Comparison of ENCODE assay signal across 25 cellular contexts in the genomic region with DNA sequence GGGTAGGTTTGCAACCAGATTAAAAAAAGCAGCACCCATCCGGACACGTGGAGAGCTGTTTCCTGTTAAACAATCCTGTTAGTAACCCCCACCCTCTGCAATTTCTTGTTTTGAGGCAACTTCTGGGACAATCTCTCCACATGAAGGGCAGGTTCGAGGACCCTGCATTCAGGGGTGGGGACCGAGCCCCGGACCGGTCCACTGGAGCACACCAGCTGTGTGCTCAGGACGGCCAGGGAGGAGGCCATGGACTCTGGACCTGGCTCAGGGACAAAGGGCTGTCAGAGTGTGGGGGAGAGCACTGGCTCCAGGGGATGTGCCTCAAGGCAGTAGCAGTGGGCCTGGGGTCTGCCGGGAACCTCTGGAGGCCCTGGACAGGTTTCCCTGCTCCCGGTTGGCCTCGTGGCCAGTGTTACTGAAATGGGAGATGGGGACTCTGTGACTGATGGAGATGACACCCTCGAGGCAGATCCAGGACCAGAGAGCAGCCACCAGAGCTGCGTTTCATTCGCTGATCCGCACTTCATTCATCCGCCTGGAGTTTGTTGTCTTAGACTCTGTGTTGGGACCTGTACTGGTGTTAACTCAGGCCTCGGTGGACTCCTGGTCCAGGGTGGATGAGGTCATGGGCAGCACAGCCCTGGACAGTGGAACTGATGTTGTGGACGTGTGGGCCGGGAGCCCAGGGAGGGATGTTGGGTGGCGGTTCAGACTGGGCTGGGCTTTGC. TPM values are rescaled to one million over a fixed set of nuclear protein-coding genes. Genes with fewer than 3 reads are reported as not detected.
DNase-seq lines count a peak whose midpoint lies in the region; FAIRE-seq and TF ChIP-seq lines count a peak whose summit lies in the region.
"Had no signal": no experiment of that assay in that cellular context is flagged by ENCODE, and none has a peak within 500 bp of the region (broad histone marks: within the 10 kb centered on the region; RNA-seq: fewer than 3 reads in every experiment).

No MANE protein-coding gene starts in this region.

- no peaks in the 10 kb centered on the region for H3K79me2 ChIP-seq in H1 (ENCODE audit: control insufficient read depth in 1 of 2, insufficient read depth in 2 of 2, low read length in 2 of 2)

- TF ChIP-seq CTCF in C4-2B (conservative IDR thresholded peaks at IDR 0.05) (no peak), H1 (IDR thresholded peaks at IDR 0.05; ENCODE audit: control extremely low read depth in 1 of 3, insufficient read depth in 1 of 3, low read depth in 1 of 3, low read length in 3 of 3) (no peak), nephron progenitor cell (IDR thresholded peaks at IDR 0.05) (no peak), spleen (IDR thresholded peaks at IDR 0.05 in 8 of 11, conservative IDR thresholded peaks at IDR 0.05 in 3 of 11) (no peak)

- no peak overlapping the region for H2BK120ac ChIP-seq in H1 (replicated peaks; ENCODE audit: low read depth, low read length)

- H3K36me3 Mint-ChIP-seq in IgD-negative memory B cell (peaks cover 2% of the 10 kb centered on the region), nephron progenitor cell (ENCODE audit: low read depth) (no peaks in the 10 kb centered on the region)
- H3K36me3 Mint-ChIP-seq: activated naive CD4-positive, alpha-beta T cell treated with anti-CD3 and anti-CD28 coated beads, Interleukin-2, amount 50 U/mL, for 24 hours; immature natural killer cell had no signal

- TF ChIP-seq RAD21 in H1 (IDR thresholded peaks at IDR 0.05 in 1 of 2, conservative IDR thresholded peaks at IDR 0.05 in 1 of 2; ENCODE audit: low read depth in 2 of 2, low read length in 2 of 2), result no peak

- H3K9me3 Mint-ChIP-seq in IgD-negative memory B cell (no peaks in the 10 kb centered on the region), nephron progenitor cell (peaks cover 6% of the 10 kb centered on the region)
- H3K9me3 Mint-ChIP-seq: activated naive CD4-positive, alpha-beta T cell treated with anti-CD3 and anti-CD28 coated beads, Interleukin-2, amount 50 U/mL, for 24 hours; immature natural killer cell had no signal

- no peaks in the 10 kb centered on the region for H3K79me1 ChIP-seq in H1 (ENCODE audit: low read depth, low read length)

- H3K4me1 ChIP-seq in H1 (replicated peaks in 1 of 4; ENCODE audit: control insufficient read depth in 3 of 4, insufficient read depth in 4 of 4, low read length in 3 of 4) (peaks cover 0 to 13% (median 7%) of the 10 kb centered on the region in 4 experiments; a peak in 5 of 7 replicates), spleen (peaks cover 11 to 38% (median 25%) of the 10 kb centered on the region in 6 donors)

- CTCF ChIA-PET in H1 (lab: Charles Lee; ENCODE audit: partially characterized antibody), result interaction anchor here (0.6 kb wide), 1 partner anchor 314 kb away, joined by 3 read pairs; no protein-coding TSS in a partner anchor

- H3K4me3 ChIP-seq in H1 (ENCODE audit: extremely low read depth in 1 of 4, insufficient read depth in 2 of 4, low read depth in 3 of 4, low read length in 4 of 4) (no peak overlapping the region), spleen (no peak overlapping the region)
- H3K4me3 ChIP-seq: body of pancreas, heart right ventricle, lung, stomach had no signal

- H3K36me3 ChIP-seq in H1 (ENCODE audit: control insufficient read depth in 2 of 4, insufficient read depth in 4 of 4, low read length in 3 of 4) (no peaks in the 10 kb centered on the region), spleen (no peaks in the 10 kb centered on the region)
- H3K36me3 ChIP-seq: heart right ventricle, stomach had no signal

- no peak for TF ChIP-seq POLR2A in H1 (IDR thresholded peaks at IDR 0.05; ENCODE audit: control extremely low read depth in 1 of 2, low read depth in 2 of 2, low read length in 2 of 2)
- TF ChIP-seq POLR2A in spleen (IDR thresholded peaks at IDR 0.05), result no peak

- H3K4me2 ChIP-seq in H1 (ENCODE audit: insufficient read depth in 1 of 2, low read depth in 2 of 2, low read length in 2 of 2), result no peak overlapping the region

- FAIRE-seq in H1 (lab: Jason Lieb, UNC), result no peak
- FAIRE-seq: colon, G401.6, H54, RCC 7860 had no signal

- H3K23me2 ChIP-seq in H1 (ENCODE audit: low read depth, low read length), result peaks cover 6% of the 10 kb centered on the region; the same call in 1 of the 2 replicates

- H2AK5ac ChIP-seq in H1 (ENCODE audit: low read depth, low read length), result no peak overlapping the region

- peaks cover 0 to 10% of the 10 kb centered on the region in 2 experiments for H4K20me1 ChIP-seq in H1 (replicated peaks in 1 of 2; ENCODE audit: control insufficient read depth in 1 of 2, insufficient read depth in 2 of 2, low read length in 2 of 2)

- DNase-seq in H1 (ENCODE audit: low read depth in 1 of 2, low spot score in 2 of 2) (no peak), nephron progenitor cell (no peak), spleen (no peak), NCI-H187 treated with DMSO at 0.1 percent for 48 hours (lab: John Stamatoyannopoulos, UW) (no peak), kidney glomerular epithelial cell (lab: John Stamatoyannopoulos, UW) (no peak), NCI-H82 treated with DMSO at 0.1 percent for 48 hours (lab: John Stamatoyannopoulos, UW; ENCODE audit: unreplicated experiment) (no peak)
- DNase-seq: activated CD4-positive, alpha-beta T cell treated with anti-CD3 and anti-CD28 coated beads for 4 hours; activated CD8-positive, alpha-beta memory T cell treated with anti-CD3 and anti-CD28 coated beads, Interleukin-2, amount 50 U/mL, for 4 hours; DMS 273 treated with DMSO at 0.1 percent for 48 hours; heart right ventricle; immature natural killer cell; MM.1S; NCI-H1694; stimulated activated CD4-positive, alpha-beta T cell treated with anti-CD3 and anti-CD28 coated beads, Interleukin-2, amount 100 ng/mL, for 48 hours; stomach had no signal

- no peak overlapping the region for H4K91ac ChIP-seq in H1 (replicated peaks; ENCODE audit: insufficient read length, low read length)

- no peak overlapping the region; a peak in 1 of 7 replicates for H3K9ac ChIP-seq in H1 (replicated peaks in 1 of 4; ENCODE audit: extremely low read depth in 1 of 4, low read depth in 3 of 4, low read length in 3 of 4)

- no peak overlapping the region for H3K56ac ChIP-seq in H1 (replicated peaks; ENCODE audit: insufficient read length, low read depth, low read length)

- H3K4ac ChIP-seq in H1 (replicated peaks; ENCODE audit: insufficient read length, low read depth, low read length), result no peak overlapping the region

- H4K8ac ChIP-seq in H1 (ENCODE audit: extremely low read depth, insufficient read depth, low read length), result no peak overlapping the region; the same call in 1 of the 2 replicates

- intact Hi-C loops in spleen (cut with DNase I; ENCODE audit: low total_unique reads), result loop anchor here (10.0 kb wide), 1 partner anchor 72 kb away; no protein-coding TSS in a partner anchor

- H3K4me3 Mint-ChIP-seq in IgD-negative memory B cell, result peak overlapping the region in 2 of 4 donors; percentile 54 to 78
- no peak overlapping the region for H3K4me3 Mint-ChIP-seq in nephron progenitor cell

- H3K27me3 ChIP-seq in H1 (replicated peaks in 1 of 4; ENCODE audit: control insufficient read depth in 3 of 4, extremely low read depth in 1 of 4, insufficient read depth in 3 of 4, low read length in 3 of 4) (peaks cover 4 to 34% (median 22%) of the 10 kb centered on the region in 4 experiments; a peak in 6 of 7 replicates), spleen (replicated peaks in 1 of 7) (peaks cover 5 to 87% (median 43%) of the 10 kb centered on the region in 7 donors)

- H2BK5ac ChIP-seq in H1 (ENCODE audit: low read depth, low read length), result no peak overlapping the region

- no peak overlapping the region for H3K18ac ChIP-seq in H1 (ENCODE audit: extremely low read depth, low read length)

- peak overlapping the region; percentile 35; the same call in 1 of the 2 replicates for H2BK12ac ChIP-seq in H1 (ENCODE audit: low read depth, low read length)

- POLR2A ChIA-PET in H1 (lab: Charles Lee; ENCODE audit: partially characterized antibody), result interaction anchor here (1.5 to 2.7 kb wide), 3 partner anchors 8 to 13 kb away, joined by 3 to 18 read pairs (median 15); no protein-coding TSS in a partner anchor

- 88% methylated on average over 19 of the region's 19 CpGs; no CpG with 5 or more reads in 1 of the 2 experiments for WGBS in H1 (ENCODE audit: extremely low coverage in 1 of 2, insufficient coverage in 1 of 2, insufficient read length in 1 of 2, insufficient replicate concordance in 2 of 2, low coverage in 1 of 2, low lambda C conversion rate in 2 of 2, missing lambda C conversion rate in 1 of 2), 2 experiments
- WGBS in spleen, 5 donors, result 60 to 72% (median 70%) methylated on average over 14 to 19 of the region's 19 CpGs

- peaks cover 8 to 11% (median 8%) of the 10 kb centered on the region in 3 donors for H3K4me1 Mint-ChIP-seq in IgD-negative memory B cell
- H3K4me1 Mint-ChIP-seq in nephron progenitor cell, result peaks cover 28% of the 10 kb centered on the region

- H3K27ac ChIP-seq in C4-2B (peak overlapping the region; percentile 23; the same call in 1 of the 2 replicates), H1 (ENCODE audit: low read depth, low read length) (no peak overlapping the region), spleen (no peak overlapping the region)
- H3K27ac ChIP-seq: body of pancreas, heart right ventricle, stomach had no signal

- H3K9me3 ChIP-seq in H1 (ENCODE audit: insufficient read depth in 2 of 2, low read depth in 1 of 2, low read length in 1 of 2), result no peaks in the 10 kb centered on the region
- no peaks in the 10 kb centered on the region for H3K9me3 ChIP-seq in spleen
- H3K9me3 ChIP-seq: body of pancreas, heart right ventricle, stomach had no signal

- no peak overlapping the region for H2AFZ ChIP-seq in H1 (ENCODE audit: low read length)

- no peak overlapping the region for H3K23ac ChIP-seq in H1 (ENCODE audit: insufficient read length)

- no peak for TF ChIP-seq EP300 in H1 (IDR thresholded peaks at IDR 0.05; ENCODE audit: borderline replicate concordance in 1 of 2, low read depth in 2 of 2, low read length in 2 of 2)

- peak overlapping the region; percentile 47 to 73 (median 59) for H3K27ac Mint-ChIP-seq in IgD-negative memory B cell
- H3K27ac Mint-ChIP-seq in nephron progenitor cell, result peak overlapping the region; percentile 54
- H3K27ac Mint-ChIP-seq: activated naive CD4-positive, alpha-beta T cell treated with anti-CD3 and anti-CD28 coated beads, Interleukin-2, amount 50 U/mL, for 24 hours had no signal

- peaks cover 10% of the 10 kb centered on the region for H3K27me3 Mint-ChIP-seq in IgD-negative memory B cell
- H3K27me3 Mint-ChIP-seq in nephron progenitor cell (ENCODE audit: low read depth, poor library complexity), result peaks cover 39% of the 10 kb centered on the region

- no peak overlapping the region for H4K5ac ChIP-seq in H1 (ENCODE audit: insufficient read length, low read depth, low read length)

- no peak overlapping the region for H2BK15ac ChIP-seq in H1 (ENCODE audit: low read length)

- no peak overlapping the region for H3K14ac ChIP-seq in H1 (ENCODE audit: insufficient read length)

- no peak overlapping the region for H2BK20ac ChIP-seq in H1 (ENCODE audit: low read length)

RNA-seq across cellular contexts. Expression of a gene that starts 2.9 kb away (rescaled TPM):
- polyA plus RNA-seq in IgD-negative memory B cell, result not detected
- 21.7 and 23.7 TPM in 2 replicates for total RNA-seq in H1 (2021; fragmentation: NEBNext Ultra II Directional; extraction: Animal tissue kit (Norgen Biotek cat#: 25700))
- 10.0 and 17.2 TPM in 2 replicates for polyA plus RNA-seq in H1 (2011; rRNA removed)
- 14.5 TPM for polyA plus RNA-seq in H1 (2011; cell fraction: cytosol; rRNA removed)
- polyA plus RNA-seq in H1 (2011; cell fraction: nucleus; rRNA removed), result 64.5 TPM
- polyA plus RNA-seq in H1 (2012, experiment 1 of 2), result 18.4 to 21.5 TPM (median 20.9 TPM) in 4 replicates
- 9.1 TPM for polyA plus RNA-seq in H1 (2012, experiment 2 of 2)
- 11.5 TPM for polyA plus RNA-seq in H1 (2013, experiment 1 of 2)
- 11.1 TPM for polyA plus RNA-seq in H1 (2013, experiment 2 of 2)
- polyA minus RNA-seq in H1 (2011; rRNA and poly(A)+ RNA removed), result 6.3 and 6.8 TPM in 2 replicates
- polyA minus RNA-seq in H1 (2011; cell fraction: cytosol; rRNA and poly(A)+ RNA removed), result 10.2 TPM
- polyA minus RNA-seq in H1 (2011; cell fraction: nucleus; rRNA and poly(A)+ RNA removed), result 9.5 TPM
- 1 to 10 TPM in 3 of 7 donors, under 1 TPM in 3, not detected in 1; 0.37 to 2.2 (median 1.0) TPM for total RNA-seq in spleen
- 1 to 10 TPM; 2.9 to 4.3 (median 3.7) TPM for polyA plus RNA-seq in spleen

RNA-seq across cellular contexts. Expression of a gene that starts 12.2 kb away (rescaled TPM):
- polyA plus RNA-seq in IgD-negative memory B cell, result 6,684 TPM
- total RNA-seq in H1 (2021; fragmentation: NEBNext Ultra II Directional; extraction: Animal tissue kit (Norgen Biotek cat#: 25700)), result 2,162 and 2,205 TPM in 2 replicates
- 7,384 and 8,839 TPM in 2 replicates for polyA plus RNA-seq in H1 (2011; rRNA removed)
- 6,622 TPM for polyA plus RNA-seq in H1 (2011; cell fraction: cytosol; rRNA removed)
- 4,056 TPM for polyA plus RNA-seq in H1 (2011; cell fraction: nucleus; rRNA removed)
- polyA plus RNA-seq in H1 (2012, experiment 1 of 2), result 2,424 to 3,736 TPM (median 3,320 TPM) in 4 replicates
- 5,566 TPM for polyA plus RNA-seq in H1 (2012, experiment 2 of 2)
- 2,736 TPM for polyA plus RNA-seq in H1 (2013, experiment 1 of 2)
- polyA plus RNA-seq in H1 (2013, experiment 2 of 2), result 2,737 TPM
- polyA minus RNA-seq in H1 (2011; rRNA and poly(A)+ RNA removed), result 403 and 524 TPM in 2 replicates
- polyA minus RNA-seq in H1 (2011; cell fraction: cytosol; rRNA and poly(A)+ RNA removed), result 1,899 TPM
- polyA minus RNA-seq in H1 (2011; cell fraction: nucleus; rRNA and poly(A)+ RNA removed), result 1,945 TPM
- 1,000 to 10,000 TPM; 2,154 to 6,842 (median 2,799) TPM for total RNA-seq in spleen
- polyA plus RNA-seq in spleen, result over 10,000 TPM; 13,171 to 16,278 (median 14,011) TPM

RNA-seq across cellular contexts. Expression of a gene that starts 40.8 kb away (rescaled TPM):
- not detected for polyA plus RNA-seq in IgD-negative memory B cell
- 2.5 and 3.1 TPM in 2 replicates for total RNA-seq in H1 (2021; fragmentation: NEBNext Ultra II Directional; extraction: Animal tissue kit (Norgen Biotek cat#: 25700))
- polyA plus RNA-seq in H1 (2011; rRNA removed), result 2.8 and 3.9 TPM in 2 replicates
- 3.1 TPM for polyA plus RNA-seq in H1 (2011; cell fraction: cytosol; rRNA removed)
- 12.5 TPM for polyA plus RNA-seq in H1 (2011; cell fraction: nucleus; rRNA removed)
- polyA plus RNA-seq in H1 (2012, experiment 1 of 2), result 0.73 to 2.7 TPM (median 2.0 TPM) in 4 replicates
- polyA plus RNA-seq in H1 (2012, experiment 2 of 2), result 1.3 TPM
- polyA plus RNA-seq in H1 (2013, experiment 1 of 2), result 5.7 TPM
- polyA plus RNA-seq in H1 (2013, experiment 2 of 2), result 5.7 TPM
- 1.1 and 1.7 TPM in 2 replicates for polyA minus RNA-seq in H1 (2011; rRNA and poly(A)+ RNA removed)
- 0.73 TPM for polyA minus RNA-seq in H1 (2011; cell fraction: cytosol; rRNA and poly(A)+ RNA removed)
- polyA minus RNA-seq in H1 (2011; cell fraction: nucleus; rRNA and poly(A)+ RNA removed), result 1.6 TPM
- 10 to 100 TPM in 1 of 7 donors, 1 to 10 TPM in 5, under 1 TPM in 1; 0.57 to 39.5 (median 4.0) TPM for total RNA-seq in spleen
- 1 to 10 TPM in 1 of 3 donors, under 1 TPM in 2; 0.33 to 2.0 (median 0.83) TPM for polyA plus RNA-seq in spleen
- total RNA-seq: heart right ventricle had no signal
- polyA plus RNA-seq: BJ, immature natural killer cell had no signal
